ENCODE assay signal across 30 cellular contexts in genomic region chr6:33093857-33094256, GRCh38. TPM values are rescaled to one million over a fixed set of nuclear protein-coding genes. Genes with fewer than 3 reads are reported as not detected.
"Had no signal": no experiment of that assay in that cellular context is flagged by ENCODE, and none has a peak within 500 bp of the region (broad histone marks: within the 10 kb centered on the region; RNA-seq: fewer than 3 reads in every experiment).

No MANE protein-coding gene starts in this region.

- H3K4me1 Mint-ChIP-seq: activated naive CD8-positive, alpha-beta T cell treated with anti-CD3 and anti-CD28 coated beads for 36 hours had no signal

- DNase-seq: activated CD4-positive, alpha-beta memory T cell treated with anti-CD3 and anti-CD28 coated beads for 36 hours; activated CD4-positive, alpha-beta T cell treated with anti-CD3 and anti-CD28 coated beads, Interleukin-2, amount 10 ng/mL, durations not matched to agents 7 days and 5 days; activated CD8-positive, alpha-beta memory T cell treated with anti-CD3 and anti-CD28 coated beads, Interleukin-2, amount 50 U/mL, for 4 hours; activated naive CD4-positive, alpha-beta T cell treated with anti-CD3 and anti-CD28 coated beads, Interleukin-2, amount 50 U/mL, for 16 hours; activated naive CD8-positive, alpha-beta T cell treated with anti-CD3 and anti-CD28 coated beads for 36 hours; activated T-cell treated with anti-CD3 and anti-CD28 coated beads for 4 hours; activated T-cell treated with anti-CD3 and anti-CD28 coated beads, Interleukin-2, amount 50 U/mL, for 4 hours; amygdala; Kasumi-1; KG1; MG63; NCI-H1092; NCI-H1436 treated with DMSO at 0.1 percent for 48 hours; NCI-H1694 treated with DMSO at 0.1 percent for 48 hours; NCI-H2029; NCI-H345; NCI-H524 treated with DMSO at 0.1 percent for 48 hours; PC-3; Peyer's patch; RPMI8226; SIG-M5; T-helper 1 cell; T1000; WERI-Rb-1 had no signal

- H3K36me3 Mint-ChIP-seq: activated naive CD8-positive, alpha-beta T cell treated with anti-CD3 and anti-CD28 coated beads for 36 hours had no signal

- H3K4me3 ChIP-seq: ascending aorta, cardiac muscle cell, MG63, Peyer's patch had no signal

- H3K27ac Mint-ChIP-seq: activated CD4-positive, alpha-beta memory T cell treated with anti-CD3 and anti-CD28 coated beads for 36 hours; activated CD4-positive, alpha-beta T cell treated with anti-CD3 and anti-CD28 coated beads, Interleukin-2, amount 10 ng/mL, durations not matched to agents 7 days and 5 days; activated naive CD8-positive, alpha-beta T cell treated with anti-CD3 and anti-CD28 coated beads for 36 hours; activated T-helper 1 cell treated with anti-CD3 and anti-CD28 coated beads, Interleukin-12 subunit alpha, Interleukin-12 subunit beta, Interleukin-2, Interleukin-4 antibody, amounts not matched to agents 30 ng/mL and 10 ng/mL and 1 ng/mL, durations not matched to agents 14 hours and 24 hours and 36 hours had no signal

- H3K27ac ChIP-seq: ascending aorta, cardiac muscle cell, Peyer's patch, WERI-Rb-1 had no signal

- H3K27me3 ChIP-seq: ascending aorta, cardiac muscle cell, Peyer's patch had no signal

- H3K4me3 Mint-ChIP-seq: activated CD4-positive, alpha-beta memory T cell treated with anti-CD3 and anti-CD28 coated beads for 36 hours; activated CD4-positive, alpha-beta T cell treated with anti-CD3 and anti-CD28 coated beads, Interleukin-2, amount 10 ng/mL, durations not matched to agents 7 days and 5 days; activated naive CD8-positive, alpha-beta T cell treated with anti-CD3 and anti-CD28 coated beads for 36 hours; activated T-cell treated with anti-CD3 and anti-CD28 coated beads, Interleukin-2, amount 50 U/mL, for 4 hours; activated T-helper 1 cell treated with anti-CD3 and anti-CD28 coated beads, Interleukin-12 subunit alpha, Interleukin-12 subunit beta, Interleukin-2, Interleukin-4 antibody, amounts not matched to agents 30 ng/mL and 10 ng/mL and 1 ng/mL, durations not matched to agents 14 hours and 24 hours and 36 hours; central memory CD8-positive, alpha-beta T cell had no signal

- ATAC-seq: activated T-cell treated with anti-CD3 and anti-CD28 coated beads, Interleukin-2, amount 50 U/mL, for 4 hours; PC-3; SK-N-SH treated with all-trans-retinoic acid at 6 μM for 48 hours had no signal

- H3K9me3 ChIP-seq: ascending aorta, Peyer's patch had no signal

- H3K4me1 ChIP-seq: ascending aorta had no signal

- H3K36me3 ChIP-seq: ascending aorta, cardiac muscle cell, MG63, Peyer's patch, WERI-Rb-1 had no signal

RNA-seq across cellular contexts. Expression of gene HLA-DPB1, which starts 18.1 kb away (rescaled TPM):
- total RNA-seq: NCI-H460, PC-3 had no signal

RNA-seq across cellular contexts. Expression of gene HLA-DPA1, which starts 20.4 kb away (rescaled TPM):
- total RNA-seq: NCI-H460, PC-3 had no signal
